8 cellular contexts compared by ENCODE assay signal in the genomic region with DNA sequence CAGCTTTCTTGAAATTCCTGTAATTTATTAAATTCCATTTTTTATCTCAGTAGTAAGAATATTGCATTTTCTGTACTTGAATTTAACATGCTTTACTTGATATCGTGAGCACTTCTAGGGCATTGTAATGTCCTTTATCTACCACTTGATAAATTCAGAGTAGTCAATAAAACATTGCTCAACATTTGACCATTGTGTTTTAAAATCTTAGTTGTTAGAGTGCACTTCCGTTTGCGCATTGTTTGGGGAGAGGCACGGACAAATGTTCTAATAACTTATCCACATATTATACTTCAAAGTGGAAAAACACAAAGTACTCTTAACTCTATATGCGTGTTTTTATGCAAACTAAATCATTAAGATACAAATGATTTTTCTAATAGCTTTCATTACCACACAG. TPM values are rescaled to one million over a fixed set of nuclear protein-coding genes. Genes with fewer than 3 reads are reported as not detected.
DNase-seq lines count a peak whose midpoint lies in the region; FAIRE-seq and TF ChIP-seq lines count a peak whose summit lies in the region.

No MANE protein-coding gene starts in this region.

- H3K9me2 ChIP-seq in hepatocyte (replicated peaks; ENCODE audit: insufficient read depth): no peaks in the 10 kb centered on the region

- TF ChIP-seq CTCF in adrenal gland (IDR thresholded peaks at IDR 0.05) (peak in 5 of 6 experiments; percentile 27 to 58 (median 39)), hepatocyte (IDR thresholded peaks at IDR 0.05; ENCODE audit: poor library complexity) (no peak)

- peak overlapping the region; percentile 97 for H3K9ac ChIP-seq in skeletal muscle satellite cell (ENCODE audit: low read depth, low read length)

- no peaks in the 10 kb centered on the region for H4K20me1 ChIP-seq in hepatocyte (ENCODE audit: insufficient read depth, poor library complexity, severe bottlenecking)

- no peak for FAIRE-seq in urothelium cell line (lab: Jason Lieb, UNC)

- H2AFZ ChIP-seq in hepatocyte: peak overlapping the region; percentile 72

- H3K27ac ChIP-seq in adrenal gland: peak overlapping the region; percentile 55 to 96 (median 86)
- H3K27ac ChIP-seq in hepatocyte: peak overlapping the region; percentile 90

- DNase-seq in ELR (ENCODE audit: low read depth): peak; percentile 55
- DNase-seq in adrenal gland: peak in 2 of 7 donors; percentile 23 to 33
- DNase-seq in hepatocyte (ENCODE audit: low spot score): no peak
- no peak for DNase-seq in NCI-H2029 (lab: John Stamatoyannopoulos, UW)
- no peak for DNase-seq in NCI-H2196 treated with DMSO at 0.1 percent for 48 hours (lab: John Stamatoyannopoulos, UW; ENCODE audit: unreplicated experiment)
- no peak for DNase-seq in urothelium cell line (ENCODE audit: low spot score)

- TF ChIP-seq EP300 in Ishikawa (IDR thresholded peaks at IDR 0.05; ENCODE audit: borderline replicate concordance): no peak

- H3K27me3 ChIP-seq in adrenal gland: no peaks in the 10 kb centered on the region
- no peaks in the 10 kb centered on the region for H3K27me3 ChIP-seq in hepatocyte
- H3K27me3 ChIP-seq in skeletal muscle satellite cell (ENCODE audit: control insufficient read depth, insufficient read depth, low read length): no peaks in the 10 kb centered on the region

- H3K4me1 ChIP-seq in adrenal gland (replicated peaks in 1 of 2) (peaks cover 15 to 21% of the 10 kb centered on the region in 2 donors), hepatocyte (ENCODE audit: insufficient read depth) (peaks cover 18% of the 10 kb centered on the region), skeletal muscle satellite cell (ENCODE audit: control insufficient read depth, insufficient read depth, low read length) (peaks cover 35% of the 10 kb centered on the region)

- H3K36me3 ChIP-seq in adrenal gland (replicated peaks in 1 of 2) (no peaks in the 10 kb centered on the region), hepatocyte (replicated peaks; ENCODE audit: insufficient read depth, low read depth) (no peaks in the 10 kb centered on the region), skeletal muscle satellite cell (ENCODE audit: insufficient read depth, low read length) (peaks cover under 1% of the 10 kb centered on the region)

- TF ChIP-seq RAD21 in Ishikawa (IDR thresholded peaks at IDR 0.05; ENCODE audit: low read depth): no peak

- no peak for TF ChIP-seq POLR2A in adrenal gland (IDR thresholded peaks at IDR 0.05)

- H3K9me3 ChIP-seq in adrenal gland (replicated peaks in 1 of 3) (peaks cover 0 to 10% (median 0%) of the 10 kb centered on the region in 3 donors), hepatocyte (ENCODE audit: low read depth) (no peaks in the 10 kb centered on the region), skeletal muscle satellite cell (replicated peaks; ENCODE audit: low read length) (no peaks in the 10 kb centered on the region)

- H3K4me2 ChIP-seq in hepatocyte (peak overlapping the region; percentile 71), skeletal muscle satellite cell (ENCODE audit: low read length) (peak overlapping the region; percentile 82)

- H3K4me3 ChIP-seq in adrenal gland: peak overlapping the region in 3 of 4 donors; percentile 6 to 67 (median 32)
- peak overlapping the region; percentile 32 for H3K4me3 ChIP-seq in hepatocyte
- peak overlapping the region; percentile 94 for H3K4me3 ChIP-seq in skeletal muscle satellite cell (ENCODE audit: low read length)

- intact Hi-C loops in adrenal gland (cut with DNase I): no loop called here

- peaks cover 26% of the 10 kb centered on the region for H3K79me2 ChIP-seq in hepatocyte

- 1 to 3% (median 2%) methylated on average over 5 of the region's 5 CpGs for WGBS in adrenal gland, 4 donors
- WGBS in hepatocyte (ENCODE audit: low lambda C conversion rate, missing lambda C conversion rate): 10% methylated on average over 5 of the region's 5 CpGs

TF ChIP-seq in Ishikawa, 13 proteins besides CTCF, POLR2A, EP300 and RAD21:
- TF ChIP-seq CREB1 (IDR thresholded peaks at IDR 0.05; ENCODE audit: low read depth) (no peak), CEBPB (IDR thresholded peaks at IDR 0.05) (peak; percentile 40; the same call in 1 of the 2 replicates)
TF ChIP-seq in Ishikawa: peak in this region for 1.

RNA-seq across cellular contexts. Expression of gene FAM227B, which starts 0.4 kb away (rescaled TPM):
- total RNA-seq in adrenal gland: 10 to 100 TPM in 4 of 8 donors, 1 to 10 TPM in 4; 1.4 to 20.4 (median 10.3) TPM
- 1 to 10 TPM; 6.8 to 7.5 (median 7.3) TPM for polyA plus RNA-seq in adrenal gland
- total RNA-seq in hepatocyte: 4.5 and 6.1 TPM in 2 replicates
- 9.0 and 9.2 TPM in 2 replicates for polyA plus RNA-seq in hepatocyte
- total RNA-seq in skeletal muscle satellite cell (2012; rRNA removed): 2.0 and 2.3 TPM in 2 replicates

RNA-seq across cellular contexts. Expression of gene DTWD1, which starts 0.7 kb away (rescaled TPM):
- total RNA-seq in adrenal gland (10 to 100 TPM; 11.7 to 45.7 (median 21.3) TPM), hepatocyte (24.1 and 37.0 TPM in 2 replicates)
- polyA plus RNA-seq in adrenal gland (10 to 100 TPM; 22.7 to 33.5 (median 25.1) TPM), hepatocyte (14.2 and 23.4 TPM in 2 replicates)
- total RNA-seq in skeletal muscle satellite cell (2012; rRNA removed): 21.3 and 24.5 TPM in 2 replicates

Comparison
In these comparisons a context has a peak if more than half of its experiments do, and no peak if none do; other contexts are left out.
1. H3K4me3 ChIP-seq: peak in every context shown above with its lines; median percentile 94 in skeletal muscle satellite cell; 32 in adrenal gland; 32 in hepatocyte.